25 cellular contexts compared by ENCODE assay signal in genomic region chr19:51396175-51396574, GRCh38. TPM values are rescaled to one million over a fixed set of nuclear protein-coding genes. Genes with fewer than 3 reads are reported as not detected.
A peak's percentile ranks its signal among the peaks of the same experiment; 100 is the strongest.
DNase-seq lines count a peak whose midpoint lies in the region; ATAC-seq and TF ChIP-seq lines count a peak whose summit lies in the region.
"Had no signal": no experiment of that assay in that cellular context is flagged by ENCODE, and none has a peak within 500 bp of the region (broad histone marks: within the 10 kb centered on the region; RNA-seq: fewer than 3 reads in every experiment).

No MANE protein-coding gene starts in this region.

- H3K36me3 Mint-ChIP-seq in T-helper 1 cell treated with Interleukin-12 subunit alpha and Interleukin-12 subunit beta and Interleukin-4 antibody, amounts not matched to agents 30 μg/mL and 1 μg/mL, for 36 hours (ENCODE audit: low read depth), result no peaks in the 10 kb centered on the region
- peaks cover 22% of the 10 kb centered on the region for H3K36me3 Mint-ChIP-seq in GM23338 (ENCODE audit: low read depth)
- H3K36me3 Mint-ChIP-seq in activated T-helper 17 cell treated with anti-CD3 and anti-CD28 coated beads, Interleukin-2, amount 50 U/mL, for 72 hours (ENCODE audit: low read depth), result peaks cover 17% of the 10 kb centered on the region
- peaks cover 14% of the 10 kb centered on the region for H3K36me3 Mint-ChIP-seq in nephron progenitor cell (ENCODE audit: low read depth)
- H3K36me3 Mint-ChIP-seq in osteocyte (ENCODE audit: unreplicated experiment), result no peaks in the 10 kb centered on the region

- H3K79me2 ChIP-seq in GM23338 (replicated peaks; ENCODE audit: insufficient read depth), result peaks cover 11% of the 10 kb centered on the region; the same call in 1 of the 2 replicates

- H2AFZ ChIP-seq in GM23338, result no peak overlapping the region

- no peaks in the 10 kb centered on the region for H3K36me3 ChIP-seq in GM23338 (ENCODE audit: insufficient read depth)
- H3K36me3 ChIP-seq: HAP-1, left lung, SJSA1 had no signal

- 0 out of 2 replicates have a peak, but pooled peaks cover 8% of the 10 kb centered on the region for H3K4me1 ChIP-seq in GM23338 (ENCODE audit: insufficient read depth)
- H3K4me1 ChIP-seq: SJSA1 had no signal

- no peak overlapping the region for H3K27ac ChIP-seq in GM23338 (ENCODE audit: low read depth)
- H3K27ac ChIP-seq: SJSA1, skin epidermis had no signal

- no peak for TF ChIP-seq CTCF in GM23338 (conservative IDR thresholded peaks at IDR 0.05; ENCODE audit: low read depth in 2 of 2)
- TF ChIP-seq CTCF in nephron progenitor cell (IDR thresholded peaks at IDR 0.05), result no peak
- no peak for TF ChIP-seq CTCF in osteocyte (IDR thresholded peaks at IDR 0.05)

- peaks cover 3% of the 10 kb centered on the region for H3K9me3 Mint-ChIP-seq in T-helper 1 cell treated with Interleukin-12 subunit alpha and Interleukin-12 subunit beta and Interleukin-4 antibody, amounts not matched to agents 30 μg/mL and 1 μg/mL, for 36 hours
- peaks cover 10% of the 10 kb centered on the region; the same call in 2 of the 3 replicates for H3K9me3 Mint-ChIP-seq in GM23338
- H3K9me3 Mint-ChIP-seq in activated T-helper 17 cell treated with anti-CD3 and anti-CD28 coated beads, Interleukin-2, amount 50 U/mL, for 72 hours, result no peaks in the 10 kb centered on the region
- peaks cover 14% of the 10 kb centered on the region for H3K9me3 Mint-ChIP-seq in nephron progenitor cell
- H3K9me3 Mint-ChIP-seq in osteocyte (ENCODE audit: unreplicated experiment), result peaks cover 3% of the 10 kb centered on the region
- H3K9me3 Mint-ChIP-seq: activated naive CD4-positive, alpha-beta T cell treated with anti-CD3 and anti-CD28 coated beads, Interleukin-2, amount 50 U/mL, for 24 hours had no signal

- H3K27me3 ChIP-seq in GM23338 (ENCODE audit: insufficient read depth), result no peaks in the 10 kb centered on the region
- H3K27me3 ChIP-seq: left lung, SJSA1 had no signal

- no peak for ATAC-seq in GM23338
- no peak for ATAC-seq in activated T-helper 17 cell treated with anti-CD3 and anti-CD28 coated beads, Interleukin-2, amount 50 U/mL, for 72 hours (replicated peaks)
- ATAC-seq: left lung, Panc1 had no signal

- H3K4me3 Mint-ChIP-seq in T-helper 1 cell treated with Interleukin-12 subunit alpha and Interleukin-12 subunit beta and Interleukin-4 antibody, amounts not matched to agents 30 μg/mL and 1 μg/mL, for 36 hours, result no peak overlapping the region
- H3K4me3 Mint-ChIP-seq in GM23338, result peak overlapping the region; percentile 94
- peak overlapping the region; percentile 96 for H3K4me3 Mint-ChIP-seq in activated T-helper 17 cell treated with anti-CD3 and anti-CD28 coated beads, Interleukin-2, amount 50 U/mL, for 72 hours
- peak overlapping the region; percentile 52 for H3K4me3 Mint-ChIP-seq in nephron progenitor cell
- H3K4me3 Mint-ChIP-seq in osteocyte (ENCODE audit: unreplicated experiment), result no peak overlapping the region
- H3K4me3 Mint-ChIP-seq: activated naive CD4-positive, alpha-beta T cell treated with anti-CD3 and anti-CD28 coated beads, Interleukin-2, amount 50 U/mL, for 24 hours had no signal

- no peaks in the 10 kb centered on the region for H4K20me1 ChIP-seq in GM23338 (replicated peaks; ENCODE audit: insufficient read depth)

- H3F3A ChIP-seq in GM23338 (replicated peaks; ENCODE audit: low read depth), result 0 out of 2 replicates have a peak, but pooled peaks cover 3% of the 10 kb centered on the region

- no peaks in the 10 kb centered on the region for H3K9me2 ChIP-seq in GM23338 (ENCODE audit: insufficient read depth)

- peaks cover 40% of the 10 kb centered on the region for H3K4me1 Mint-ChIP-seq in T-helper 1 cell treated with Interleukin-12 subunit alpha and Interleukin-12 subunit beta and Interleukin-4 antibody, amounts not matched to agents 30 μg/mL and 1 μg/mL, for 36 hours (ENCODE audit: low read depth)
- H3K4me1 Mint-ChIP-seq in GM23338, result peaks cover 16% of the 10 kb centered on the region
- peaks cover 13% of the 10 kb centered on the region for H3K4me1 Mint-ChIP-seq in activated T-helper 17 cell treated with anti-CD3 and anti-CD28 coated beads, Interleukin-2, amount 50 U/mL, for 72 hours
- H3K4me1 Mint-ChIP-seq in nephron progenitor cell, result peaks cover 36% of the 10 kb centered on the region
- peaks cover 15% of the 10 kb centered on the region for H3K4me1 Mint-ChIP-seq in osteocyte (ENCODE audit: unreplicated experiment)

- H3K4me2 ChIP-seq in GM23338, result no peak overlapping the region

- DNase-seq in T-helper 1 cell (no peak), GM23338 (ENCODE audit: low spot score) (no peak), nephron progenitor cell (no peak), RKO (ENCODE audit: low spot score) (no peak), T1000 (lab: John Stamatoyannopoulos, UW) (no peak), osteocyte (ENCODE audit: extremely low spot score, unreplicated experiment) (no peak)
- DNase-seq: 8988T, AML-193, COR-L47, DMS79 treated with DMSO at 0.1 percent for 48 hours, KG1, left lung, midbrain, NCI-H1048, NCI-H2029 treated with DMSO at 0.1 percent for 48 hours, NCI-H345 had no signal

- no peak overlapping the region for H3K4me3 ChIP-seq in GM23338
- H3K4me3 ChIP-seq: HAP-1, left lung, SJSA1, skin epidermis had no signal

- H3K27me3 Mint-ChIP-seq in T-helper 1 cell treated with Interleukin-12 subunit alpha and Interleukin-12 subunit beta and Interleukin-4 antibody, amounts not matched to agents 30 μg/mL and 1 μg/mL, for 36 hours (ENCODE audit: low read depth), result no peaks in the 10 kb centered on the region
- H3K27me3 Mint-ChIP-seq in GM23338 (ENCODE audit: insufficient read depth, low read depth, poor library complexity) (peaks cover 4% of the 10 kb centered on the region), nephron progenitor cell (ENCODE audit: low read depth, poor library complexity) (peaks cover 3% of the 10 kb centered on the region), osteocyte (ENCODE audit: unreplicated experiment) (no peaks in the 10 kb centered on the region)
- no peaks in the 10 kb centered on the region for H3K27me3 Mint-ChIP-seq in activated T-helper 17 cell treated with anti-CD3 and anti-CD28 coated beads, Interleukin-2, amount 50 U/mL, for 72 hours
- H3K27me3 Mint-ChIP-seq: activated naive CD4-positive, alpha-beta T cell treated with anti-CD3 and anti-CD28 coated beads, Interleukin-2, amount 50 U/mL, for 24 hours had no signal

- H3K27ac Mint-ChIP-seq in T-helper 1 cell treated with Interleukin-12 subunit alpha and Interleukin-12 subunit beta and Interleukin-4 antibody, amounts not matched to agents 30 μg/mL and 1 μg/mL, for 36 hours, result peak overlapping the region; percentile 45
- H3K27ac Mint-ChIP-seq in GM23338, result peak overlapping the region; percentile 59; the same call in 1 of the 2 replicates
- H3K27ac Mint-ChIP-seq in activated T-helper 17 cell treated with anti-CD3 and anti-CD28 coated beads, Interleukin-2, amount 50 U/mL, for 72 hours, result peak overlapping the region; percentile 97
- H3K27ac Mint-ChIP-seq in nephron progenitor cell, result no peak overlapping the region
- no peak overlapping the region for H3K27ac Mint-ChIP-seq in osteocyte (ENCODE audit: unreplicated experiment)
- H3K27ac Mint-ChIP-seq: activated naive CD4-positive, alpha-beta T cell treated with anti-CD3 and anti-CD28 coated beads, Interleukin-2, amount 50 U/mL, for 24 hours had no signal

TF ChIP-seq in GM23338, 12 proteins besides CTCF, POLR2A, EP300 and RAD21 (continues in another document):
- TF ChIP-seq EZH2 (IDR thresholded peaks at IDR 0.05; ENCODE audit: low read depth, unreplicated experiment) (no peak), NANOG (IDR thresholded peaks at IDR 0.05; ENCODE audit: borderline replicate concordance) (no peak)

RNA-seq across cellular contexts. Expression of gene C19orf84, which starts 5.8 kb away (rescaled TPM):
- 1.4 and 5.6 TPM in 2 replicates for total RNA-seq in GM23338 (2014; rRNA removed; shearing (Covaris generic))
- polyA plus RNA-seq in GM23338 (2016; fragmentation: Nextera tagmentation; extraction: Ambion mirVana), result 3.9 and 4.4 TPM in 2 replicates
- not detected for total RNA-seq in activated T-helper 17 cell treated with anti-CD3 and anti-CD28 coated beads, Interleukin-2, amount 50 U/mL, for 72 hours
- not detected in 2 replicates for total RNA-seq in osteocyte
- total RNA-seq: HT-29, SJSA1, ureter had no signal

RNA-seq across cellular contexts. Expression of gene LIM2, which starts 8.4 kb away (rescaled TPM):
- total RNA-seq in GM23338 (2014; rRNA removed; shearing (Covaris generic)), result not detected in 2 replicates
- polyA plus RNA-seq in GM23338 (2016; fragmentation: Nextera tagmentation; extraction: Ambion mirVana), result not detected in 2 replicates
- under 1 TPM in 1 of 2 donors, not detected in 1; 0.40 TPM for total RNA-seq in activated T-helper 17 cell treated with anti-CD3 and anti-CD28 coated beads, Interleukin-2, amount 50 U/mL, for 72 hours
- not detected in 2 replicates for total RNA-seq in osteocyte
- total RNA-seq: HT-29, left lung, SJSA1, ureter had no signal

RNA-seq across cellular contexts. Expression of gene SIGLEC10, which starts 21.3 kb away (rescaled TPM):
- total RNA-seq in GM23338 (2014; rRNA removed; shearing (Covaris generic)), result not detected in 2 replicates
- 0.47 and 0.56 TPM in 2 replicates for polyA plus RNA-seq in GM23338 (2016; fragmentation: Nextera tagmentation; extraction: Ambion mirVana)
- under 1 TPM; 0.19 to 0.26 TPM for total RNA-seq in activated T-helper 17 cell treated with anti-CD3 and anti-CD28 coated beads, Interleukin-2, amount 50 U/mL, for 72 hours
- total RNA-seq in osteocyte, result not detected in 2 replicates
- total RNA-seq: HT-29, SJSA1 had no signal

RNA-seq across cellular contexts. Expression of gene NKG7, which starts 23.7 kb away (rescaled TPM):
- not detected in 2 replicates for total RNA-seq in GM23338 (2014; rRNA removed; shearing (Covaris generic))
- polyA plus RNA-seq in GM23338 (2016; fragmentation: Nextera tagmentation; extraction: Ambion mirVana), result not detected in 2 replicates
- 10 to 100 TPM; 15.2 to 19.8 TPM for total RNA-seq in activated T-helper 17 cell treated with anti-CD3 and anti-CD28 coated beads, Interleukin-2, amount 50 U/mL, for 72 hours
- total RNA-seq in osteocyte, result not detected in 2 replicates
- total RNA-seq: HT-29, SJSA1 had no signal

RNA-seq across cellular contexts. Expression of gene CLDND2, which starts 27.4 kb away (rescaled TPM):
- total RNA-seq in GM23338 (2014; rRNA removed; shearing (Covaris generic)), result not detected in 2 replicates
- 7.7 and 12.1 TPM in 2 replicates for polyA plus RNA-seq in GM23338 (2016; fragmentation: Nextera tagmentation; extraction: Ambion mirVana)
- 1 to 10 TPM in 1 of 2 donors, under 1 TPM in 1; 0.37 to 1.5 TPM for total RNA-seq in activated T-helper 17 cell treated with anti-CD3 and anti-CD28 coated beads, Interleukin-2, amount 50 U/mL, for 72 hours
- 1.8 TPM in 1 of 2 replicates, not detected in the other for total RNA-seq in osteocyte
- total RNA-seq: SJSA1 had no signal

Comparison
In these comparisons a context has a peak if more than half of its experiments do, and no peak if none do; other contexts are left out.
1. H3K27ac Mint-ChIP-seq: peak in T-helper 1 cell treated with Interleukin-12 subunit alpha and Interleukin-12 subunit beta and Interleukin-4 antibody, amounts not matched to agents 30 μg/mL and 1 μg/mL, for 36 hours (single experiment), GM23338 (single experiment) and activated T-helper 17 cell treated with anti-CD3 and anti-CD28 coated beads, Interleukin-2, amount 50 U/mL, for 72 hours (single experiment); none in nephron progenitor cell (single experiment) and osteocyte (single experiment).
2. H3K4me3 Mint-ChIP-seq: peak in GM23338 (single experiment), activated T-helper 17 cell treated with anti-CD3 and anti-CD28 coated beads, Interleukin-2, amount 50 U/mL, for 72 hours (single experiment) and nephron progenitor cell (single experiment); none in T-helper 1 cell treated with Interleukin-12 subunit alpha and Interleukin-12 subunit beta and Interleukin-4 antibody, amounts not matched to agents 30 μg/mL and 1 μg/mL, for 36 hours (single experiment) and osteocyte (single experiment).